In the genomic region with DNA sequence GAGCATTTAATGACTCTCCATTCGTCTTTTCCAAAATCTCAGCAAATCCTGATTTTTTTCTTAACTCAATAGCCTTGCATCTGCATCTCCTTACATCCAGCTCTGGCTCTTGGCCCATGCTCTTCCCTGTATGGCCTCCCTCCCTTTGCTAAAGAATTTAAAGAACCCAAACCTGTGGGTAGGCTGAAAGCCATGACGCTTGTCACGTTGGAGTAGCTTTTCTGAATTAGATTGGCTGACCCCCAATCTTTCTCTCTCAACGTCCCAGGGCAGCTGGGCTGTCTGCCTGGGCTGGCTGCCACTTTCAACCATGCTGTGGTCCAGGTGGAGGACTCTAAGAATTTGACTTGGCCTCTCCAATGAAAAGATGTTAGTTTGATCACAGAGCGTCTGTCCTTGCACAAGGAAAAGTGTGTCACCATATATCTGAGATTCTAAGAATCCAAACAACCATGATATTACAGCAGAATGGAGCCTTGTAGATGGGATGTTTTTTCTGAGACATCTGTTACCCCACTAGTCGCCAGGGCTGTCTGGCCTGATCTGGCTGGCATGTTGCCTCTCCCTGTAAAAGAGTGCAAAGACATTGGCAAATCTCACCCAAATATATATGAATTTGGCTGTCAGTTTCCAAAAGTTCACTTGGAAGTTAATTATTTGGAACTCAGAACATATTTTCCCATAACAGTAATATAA, we compare ENCODE assay signal across 19 cellular contexts.
"Had no signal": no experiment of that assay in that cellular context is flagged by ENCODE, and none has a peak within 500 bp of the region (broad histone marks: within the 10 kb centered on the region; RNA-seq: fewer than 3 reads in every experiment).

No MANE protein-coding gene starts in this region.

- DNase-seq: activated B cell treated with CpG ODN at 0.5 μM for 24 hours; activated CD4-positive, alpha-beta T cell treated with anti-CD3 and anti-CD28 coated beads for 48 hours; activated CD8-positive, alpha-beta memory T cell treated with anti-CD3 and anti-CD28 coated beads, Interleukin-2, amount 50 U/mL, for 4 hours; activated CD8-positive, alpha-beta T cell treated with anti-CD3 and anti-CD28 coated beads, Interleukin-2, amount 10 ng/mL, durations not matched to agents 7 days and 5 days; activated effector memory CD4-positive, alpha-beta T cell treated with anti-CD3 and anti-CD28 coated beads, Interleukin-2, amount 50 U/mL, for 16 hours; activated T-cell treated with anti-CD3 and anti-CD28 coated beads, Interleukin-2, amount 50 U/mL, for 48 hours; amygdala; effector memory CD4-positive, alpha-beta T cell; head of caudate nucleus; ovary; sigmoid colon; stimulated activated CD4-positive, alpha-beta T cell treated with anti-CD3 and anti-CD28 coated beads, Interleukin-1b, Interleukin-23, amount 100 ng/mL, for 48 hours; stomach; T-helper 17 cell; testis had no signal

- H3K9me3 Mint-ChIP-seq: activated B cell treated with CpG ODN at 0.5 μM for 24 hours; dendritic cell treated with granulocyte-macrophage colony-stimulating factor and Interleukin-4, amounts not matched to agents 40 ng/mL and 50 ng/mL, for 4 days had no signal

- H3K4me3 ChIP-seq: ovary, sigmoid colon, stomach, testis had no signal

- H3K27ac ChIP-seq: ovary, sigmoid colon, stomach, testis had no signal

- H3K27me3 ChIP-seq: ovary, sigmoid colon, testis had no signal

- H3K36me3 Mint-ChIP-seq: activated naive CD8-positive, alpha-beta T cell had no signal

- H3K9me3 ChIP-seq: ovary, sigmoid colon, stomach, testis had no signal

- H3K4me3 Mint-ChIP-seq: activated B cell treated with CpG ODN at 0.5 μM for 24 hours; activated CD8-positive, alpha-beta T cell treated with anti-CD3 and anti-CD28 coated beads, Interleukin-2, amount 10 ng/mL, durations not matched to agents 7 days and 5 days; activated naive CD8-positive, alpha-beta T cell; dendritic cell treated with granulocyte-macrophage colony-stimulating factor and Interleukin-4, amounts not matched to agents 40 ng/mL and 50 ng/mL, for 4 days; T-helper 17 cell had no signal

- ATAC-seq: activated CD8-positive, alpha-beta T cell treated with anti-CD3 and anti-CD28 coated beads, Interleukin-2, amount 10 ng/mL, durations not matched to agents 7 days and 5 days; T-helper 17 cell had no signal

- H3K27ac Mint-ChIP-seq: activated B cell treated with CpG ODN at 0.5 μM for 24 hours; activated CD8-positive, alpha-beta T cell treated with anti-CD3 and anti-CD28 coated beads, Interleukin-2, amount 10 ng/mL, durations not matched to agents 7 days and 5 days; activated naive CD8-positive, alpha-beta T cell; dendritic cell treated with granulocyte-macrophage colony-stimulating factor and Interleukin-4, amounts not matched to agents 40 ng/mL and 50 ng/mL, for 4 days; T-helper 17 cell had no signal

- FAIRE-seq: bronchial epithelial cell, frontal cortex had no signal

- H3K36me3 ChIP-seq: ovary, sigmoid colon, stomach had no signal

- H3K4me1 ChIP-seq: testis had no signal
